In genomic region chr12:13218641-13219040, GRCh38 we compare ENCODE assay signal across 1 cellular context.
TF ChIP-seq lines count a peak whose summit lies in the region.

No MANE protein-coding gene starts in this region.

TF ChIP-seq in IMR-90, 13 proteins besides CTCF, POLR2A, EP300 and RAD21 (continued from another document):
- TF ChIP-seq MAZ (IDR thresholded peaks at IDR 0.05; ENCODE audit: borderline replicate concordance, low read depth, low read length) (no peak), CEBPB (IDR thresholded peaks at IDR 0.05; ENCODE audit: low read depth, low read length) (no peak), ELK1 (IDR thresholded peaks at IDR 0.05; ENCODE audit: borderline replicate concordance, low read depth, low read length) (no peak), SMC3 (IDR thresholded peaks at IDR 0.05; ENCODE audit: low read depth, low read length) (no peak), BHLHE40 (IDR thresholded peaks at IDR 0.05; ENCODE audit: low read depth, low read length) (no peak), RFX5 (IDR thresholded peaks at IDR 0.05; ENCODE audit: low read depth, low read length) (no peak)
